ENCODE assay signal across 9 cellular contexts in the genomic region with DNA sequence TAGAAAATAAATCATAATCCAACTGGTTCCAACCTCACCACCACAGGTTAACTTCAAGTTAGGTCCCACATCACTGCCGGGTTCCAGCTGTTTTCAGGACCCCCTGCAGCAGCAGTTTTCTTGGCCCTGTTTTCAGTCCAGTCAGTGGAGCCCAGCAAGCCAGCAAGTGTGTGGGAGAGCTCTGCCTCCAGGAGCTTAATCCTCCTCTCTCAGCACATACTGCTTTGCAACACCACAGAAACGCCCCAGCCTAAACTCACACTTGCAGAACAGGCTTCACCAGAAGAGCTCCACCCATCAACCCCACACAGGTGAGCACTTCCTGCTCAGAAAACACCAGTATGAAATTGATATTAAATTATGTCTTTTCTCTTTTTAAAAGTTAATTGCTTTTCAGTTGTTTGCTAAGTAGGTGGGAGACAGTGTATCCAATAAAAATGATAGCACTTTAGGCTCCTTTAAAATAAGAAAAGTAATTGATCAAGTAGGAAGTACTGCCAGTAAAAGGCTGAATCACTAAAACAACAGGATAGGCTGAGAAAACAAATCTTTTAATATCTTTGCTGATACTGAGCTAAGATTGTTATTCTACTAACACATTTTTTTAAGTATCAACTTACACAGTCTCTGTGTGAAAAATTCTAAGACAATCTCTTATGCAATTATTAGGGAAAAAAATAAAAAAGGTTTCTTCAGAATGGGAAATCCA.
DNase-seq lines count a peak whose midpoint lies in the region; ATAC-seq, FAIRE-seq and TF ChIP-seq lines count a peak whose summit lies in the region.
"Had no signal": no experiment of that assay in that cellular context is flagged by ENCODE, and none has a peak within 500 bp of the region (broad histone marks: within the 10 kb centered on the region; RNA-seq: fewer than 3 reads in every experiment).

No MANE protein-coding gene starts in this region.

- H3K36me3 ChIP-seq in keratinocyte (ENCODE audit: control insufficient read depth in 2 of 2, extremely low read depth in 1 of 2, insufficient read depth in 2 of 2, low read length in 2 of 2) (no peaks in the 10 kb centered on the region), upper lobe of right lung (no peaks in the 10 kb centered on the region), adrenal gland (replicated peaks in 1 of 2) (no peaks in the 10 kb centered on the region)

- peak overlapping the region; percentile 43 for H3K9ac ChIP-seq in keratinocyte (ENCODE audit: control insufficient read depth, extremely low read depth, insufficient read depth, low read length)

- ATAC-seq in upper lobe of right lung (peak; percentile 99), HG03045 (IDR thresholded peaks at IDR 0.05; ENCODE audit: unreplicated experiment) (no peak)
- ATAC-seq in activated T-helper 17 cell treated with anti-CD3 and anti-CD28 coated beads, Interleukin-2, amount 50 U/mL, for 72 hours (replicated peaks): no peak

- H3K4me3 Mint-ChIP-seq in activated naive CD4-positive, alpha-beta T cell treated with anti-CD3 and anti-CD28 coated beads, Interleukin-2, amount 10 ng/mL, durations not matched to agents 7 days and 5 days: no peak overlapping the region
- peak overlapping the region; percentile 45 for H3K4me3 Mint-ChIP-seq in T-helper 2 cell treated with Interferon-gamma antibody and Interleukin-4, amounts not matched to agents 5 μg/mL and 100 μg/mL, for 36 hours
- H3K4me3 Mint-ChIP-seq in activated T-helper 17 cell treated with anti-CD3 and anti-CD28 coated beads, Interleukin-2, amount 50 U/mL, for 72 hours: no peak overlapping the region
- H3K4me3 Mint-ChIP-seq: IgD-negative memory B cell had no signal

- H3K27ac Mint-ChIP-seq in activated naive CD4-positive, alpha-beta T cell treated with anti-CD3 and anti-CD28 coated beads, Interleukin-2, amount 10 ng/mL, durations not matched to agents 7 days and 5 days: peak overlapping the region; percentile 76
- no peak overlapping the region for H3K27ac Mint-ChIP-seq in T-helper 2 cell treated with Interferon-gamma antibody and Interleukin-4, amounts not matched to agents 5 μg/mL and 100 μg/mL, for 36 hours
- H3K27ac Mint-ChIP-seq in activated T-helper 17 cell treated with anti-CD3 and anti-CD28 coated beads, Interleukin-2, amount 50 U/mL, for 72 hours: no peak overlapping the region
- H3K27ac Mint-ChIP-seq: IgD-negative memory B cell had no signal

- intact Hi-C loops in upper lobe of right lung (cut with DNase I) (no loop called here), adrenal gland (cut with DNase I) (no loop called here)

- H3K36me3 Mint-ChIP-seq in activated naive CD4-positive, alpha-beta T cell treated with anti-CD3 and anti-CD28 coated beads, Interleukin-2, amount 10 ng/mL, durations not matched to agents 7 days and 5 days: no peaks in the 10 kb centered on the region
- no peaks in the 10 kb centered on the region for H3K36me3 Mint-ChIP-seq in T-helper 2 cell treated with Interferon-gamma antibody and Interleukin-4, amounts not matched to agents 5 μg/mL and 100 μg/mL, for 36 hours (ENCODE audit: low read depth)
- H3K36me3 Mint-ChIP-seq in activated T-helper 17 cell treated with anti-CD3 and anti-CD28 coated beads, Interleukin-2, amount 50 U/mL, for 72 hours (ENCODE audit: low read depth): no peaks in the 10 kb centered on the region

- H3K4me3 ChIP-seq in keratinocyte (ENCODE audit: control insufficient read depth in 2 of 3, extremely low read depth in 1 of 3, insufficient read depth in 2 of 3, low read depth in 1 of 3, low read length in 3 of 3) (peak overlapping the region; percentile 16 to 40 (median 20)), upper lobe of right lung (no peak overlapping the region), adrenal gland (no peak overlapping the region)

- TF ChIP-seq CTCF in keratinocyte (optimal IDR thresholded peaks at IDR 0.05 in 1 of 3, IDR thresholded peaks at IDR 0.05 in 1 of 3, conservative IDR thresholded peaks at IDR 0.05 in 1 of 3; ENCODE audit: extremely low read depth in 1 of 3, insufficient read depth in 2 of 3, low read length in 3 of 3) (no peak), upper lobe of right lung (IDR thresholded peaks at IDR 0.05) (no peak), adrenal gland (IDR thresholded peaks at IDR 0.05) (no peak)

- H4K20me1 ChIP-seq in keratinocyte (ENCODE audit: control insufficient read depth, extremely low read depth, insufficient read depth, low read length): no peaks in the 10 kb centered on the region

- peaks cover 19% of the 10 kb centered on the region for H3K4me1 Mint-ChIP-seq in activated naive CD4-positive, alpha-beta T cell treated with anti-CD3 and anti-CD28 coated beads, Interleukin-2, amount 10 ng/mL, durations not matched to agents 7 days and 5 days
- H3K4me1 Mint-ChIP-seq in T-helper 2 cell treated with Interferon-gamma antibody and Interleukin-4, amounts not matched to agents 5 μg/mL and 100 μg/mL, for 36 hours (ENCODE audit: low read depth): peaks cover 20% of the 10 kb centered on the region
- peaks cover 5% of the 10 kb centered on the region for H3K4me1 Mint-ChIP-seq in activated T-helper 17 cell treated with anti-CD3 and anti-CD28 coated beads, Interleukin-2, amount 50 U/mL, for 72 hours

- H3K27me3 ChIP-seq in keratinocyte (ENCODE audit: control insufficient read depth, extremely low read depth, insufficient read depth, low read length) (no peaks in the 10 kb centered on the region), upper lobe of right lung (no peaks in the 10 kb centered on the region), adrenal gland (no peaks in the 10 kb centered on the region)

- peak; percentile 95 for FAIRE-seq in keratinocyte (lab: Jason Lieb, UNC)

- peak overlapping the region; percentile 63 for H3K4me2 ChIP-seq in keratinocyte (ENCODE audit: control insufficient read depth, extremely low read depth, insufficient read depth, low read depth, low read length)

- H2AFZ ChIP-seq in keratinocyte (ENCODE audit: control insufficient read depth, low read length): peak overlapping the region; percentile 57

- H3K9me3 Mint-ChIP-seq in activated naive CD4-positive, alpha-beta T cell treated with anti-CD3 and anti-CD28 coated beads, Interleukin-2, amount 10 ng/mL, durations not matched to agents 7 days and 5 days: no peaks in the 10 kb centered on the region
- H3K9me3 Mint-ChIP-seq in T-helper 2 cell treated with Interferon-gamma antibody and Interleukin-4, amounts not matched to agents 5 μg/mL and 100 μg/mL, for 36 hours: no peaks in the 10 kb centered on the region
- no peaks in the 10 kb centered on the region for H3K9me3 Mint-ChIP-seq in activated T-helper 17 cell treated with anti-CD3 and anti-CD28 coated beads, Interleukin-2, amount 50 U/mL, for 72 hours

- peak overlapping the region; percentile 68 for H3K27ac ChIP-seq in keratinocyte (ENCODE audit: control insufficient read depth, insufficient read depth, low read length)
- H3K27ac ChIP-seq in upper lobe of right lung: peak overlapping the region; percentile 8
- no peak overlapping the region for H3K27ac ChIP-seq in adrenal gland

- no peak for TF ChIP-seq POLR2A in adrenal gland (IDR thresholded peaks at IDR 0.05)

- no peaks in the 10 kb centered on the region for H3K9me1 ChIP-seq in keratinocyte (ENCODE audit: control insufficient read depth, extremely low read depth, insufficient read depth, low read length)

- no peaks in the 10 kb centered on the region for H3K79me2 ChIP-seq in keratinocyte (ENCODE audit: control insufficient read depth, insufficient read depth, low read length)

- DNase-seq in activated naive CD4-positive, alpha-beta T cell treated with anti-CD3 and anti-CD28 coated beads, Interleukin-2, amount 10 ng/mL, durations not matched to agents 7 days and 5 days: peak; percentile 37
- DNase-seq in activated naive CD4-positive, alpha-beta T cell treated with anti-CD3 and anti-CD28 coated beads, Interleukin-2, amount 50 U/mL, for 16 hours: no peak
- DNase-seq in T-helper 2 cell treated with Interferon-gamma antibody and Interleukin-4, amounts not matched to agents 5 μg/mL and 100 μg/mL, for 36 hours (ENCODE audit: low spot score): no peak
- peak; percentile 30 for DNase-seq in keratinocyte (ENCODE audit: low read depth, low spot score)
- no peak for DNase-seq in upper lobe of right lung
- no peak for DNase-seq in adrenal gland

- H3K9me3 ChIP-seq in keratinocyte (ENCODE audit: control insufficient read depth, low read depth, low read length): no peaks in the 10 kb centered on the region
- no peaks in the 10 kb centered on the region for H3K9me3 ChIP-seq in upper lobe of right lung
- H3K9me3 ChIP-seq in adrenal gland (replicated peaks in 1 of 3): no peaks in the 10 kb centered on the region

- CTCF ChIA-PET in activated naive CD4-positive, alpha-beta T cell treated with anti-CD3 and anti-CD28 coated beads, Interleukin-2, amount 10 ng/mL, durations not matched to agents 7 days and 5 days (lab: Charles Lee): no interaction called here

- peaks cover 20% of the 10 kb centered on the region for H3K4me1 ChIP-seq in keratinocyte (ENCODE audit: control insufficient read depth, extremely low read depth, insufficient read depth, low read length)
- H3K4me1 ChIP-seq in upper lobe of right lung: no peaks in the 10 kb centered on the region
- H3K4me1 ChIP-seq in adrenal gland (replicated peaks in 1 of 2): peaks cover 0 to 21% of the 10 kb centered on the region in 2 donors

- peaks cover 4% of the 10 kb centered on the region for H3K27me3 Mint-ChIP-seq in activated naive CD4-positive, alpha-beta T cell treated with anti-CD3 and anti-CD28 coated beads, Interleukin-2, amount 10 ng/mL, durations not matched to agents 7 days and 5 days
- H3K27me3 Mint-ChIP-seq in T-helper 2 cell treated with Interferon-gamma antibody and Interleukin-4, amounts not matched to agents 5 μg/mL and 100 μg/mL, for 36 hours (ENCODE audit: low read depth): peaks cover 15% of the 10 kb centered on the region
- no peaks in the 10 kb centered on the region for H3K27me3 Mint-ChIP-seq in activated T-helper 17 cell treated with anti-CD3 and anti-CD28 coated beads, Interleukin-2, amount 50 U/mL, for 72 hours

- WGBS in adrenal gland, 4 donors: 78 to 86% (median 83%) methylated on average over 2 of the region's 2 CpGs

- dilution Hi-C loops in keratinocyte (cut with MboI; ENCODE audit: extremely low pct_ligation_motif_present, low sequenced_read_pairs): no loop called here

Comparison
In these comparisons a context has a peak if more than half of its experiments do, and no peak if none do; other contexts are left out.
1. DNase-seq: peak in activated naive CD4-positive, alpha-beta T cell treated with anti-CD3 and anti-CD28 coated beads, Interleukin-2, amount 10 ng/mL, durations not matched to agents 7 days and 5 days (single experiment) and keratinocyte (single experiment); none in activated naive CD4-positive, alpha-beta T cell treated with anti-CD3 and anti-CD28 coated beads, Interleukin-2, amount 50 U/mL, for 16 hours (single experiment), T-helper 2 cell treated with Interferon-gamma antibody and Interleukin-4, amounts not matched to agents 5 μg/mL and 100 μg/mL, for 36 hours (single experiment), upper lobe of right lung (single experiment) and adrenal gland (0 of 7).
2. H3K27ac ChIP-seq: peak in keratinocyte (single experiment) and upper lobe of right lung (single experiment); none in adrenal gland (0 of 5).
3. H3K4me3 ChIP-seq: peak in keratinocyte (3 of 3); none in upper lobe of right lung (single experiment) and adrenal gland (0 of 4).